In the genomic region with DNA sequence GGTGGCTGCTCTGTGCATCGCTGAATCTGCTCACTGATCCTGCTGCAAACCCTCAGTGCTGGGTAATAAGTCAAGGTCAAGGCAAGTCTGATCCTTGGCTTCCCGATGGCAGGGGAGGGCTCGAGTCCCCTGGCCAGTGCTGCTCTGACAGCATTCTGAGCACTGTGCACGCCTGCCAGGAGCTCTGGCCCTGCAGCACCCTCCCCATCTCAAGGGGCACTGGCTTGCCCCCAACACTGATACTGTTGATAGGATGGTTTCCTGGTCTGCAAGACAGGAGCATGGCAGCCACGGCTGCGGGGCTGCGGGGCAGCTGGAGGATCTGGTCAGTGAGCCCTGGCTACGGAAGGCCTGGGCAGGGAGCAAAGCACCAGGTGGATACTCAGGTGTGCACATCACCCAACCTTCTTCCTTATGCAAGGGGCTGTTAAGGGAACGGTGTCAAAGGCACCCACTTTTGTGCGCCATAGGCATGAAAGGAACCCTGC, we compare ENCODE assay signal across 2 cellular contexts.
TF ChIP-seq lines count a peak whose summit lies in the region.

No MANE protein-coding gene starts in this region.

TF ChIP-seq in GM23338, 12 proteins besides CTCF, POLR2A, EP300 and RAD21 (continued from another document and continues in another):
- TF ChIP-seq, protein P1, sequence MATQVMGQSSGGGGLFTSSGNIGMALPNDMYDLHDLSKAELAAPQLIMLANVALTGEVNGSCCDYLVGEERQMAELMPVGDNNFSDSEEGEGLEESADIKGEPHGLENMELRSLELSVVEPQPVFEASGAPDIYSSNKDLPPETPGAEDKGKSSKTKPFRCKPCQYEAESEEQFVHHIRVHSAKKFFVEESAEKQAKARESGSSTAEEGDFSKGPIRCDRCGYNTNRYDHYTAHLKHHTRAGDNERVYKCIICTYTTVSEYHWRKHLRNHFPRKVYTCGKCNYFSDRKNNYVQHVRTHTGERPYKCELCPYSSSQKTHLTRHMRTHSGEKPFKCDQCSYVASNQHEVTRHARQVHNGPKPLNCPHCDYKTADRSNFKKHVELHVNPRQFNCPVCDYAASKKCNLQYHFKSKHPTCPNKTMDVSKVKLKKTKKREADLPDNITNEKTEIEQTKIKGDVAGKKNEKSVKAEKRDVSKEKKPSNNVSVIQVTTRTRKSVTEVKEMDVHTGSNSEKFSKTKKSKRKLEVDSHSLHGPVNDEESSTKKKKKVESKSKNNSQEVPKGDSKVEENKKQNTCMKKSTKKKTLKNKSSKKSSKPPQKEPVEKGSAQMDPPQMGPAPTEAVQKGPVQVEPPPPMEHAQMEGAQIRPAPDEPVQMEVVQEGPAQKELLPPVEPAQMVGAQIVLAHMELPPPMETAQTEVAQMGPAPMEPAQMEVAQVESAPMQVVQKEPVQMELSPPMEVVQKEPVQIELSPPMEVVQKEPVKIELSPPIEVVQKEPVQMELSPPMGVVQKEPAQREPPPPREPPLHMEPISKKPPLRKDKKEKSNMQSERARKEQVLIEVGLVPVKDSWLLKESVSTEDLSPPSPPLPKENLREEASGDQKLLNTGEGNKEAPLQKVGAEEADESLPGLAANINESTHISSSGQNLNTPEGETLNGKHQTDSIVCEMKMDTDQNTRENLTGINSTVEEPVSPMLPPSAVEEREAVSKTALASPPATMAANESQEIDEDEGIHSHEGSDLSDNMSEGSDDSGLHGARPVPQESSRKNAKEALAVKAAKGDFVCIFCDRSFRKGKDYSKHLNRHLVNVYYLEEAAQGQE (IDR thresholded peaks at IDR 0.05; ENCODE audit: unreplicated experiment) = no peak
- TF ChIP-seq CREB1 (CRISPR knock-in tag; IDR thresholded peaks at IDR 0.05; ENCODE audit: low read depth) (no peak), EZH2phosphoT487 (IDR thresholded peaks at IDR 0.05; ENCODE audit: unreplicated experiment) (no peak), NANOG (IDR thresholded peaks at IDR 0.05; ENCODE audit: borderline replicate concordance) (no peak), ZNF114 (CRISPR knock-in tag; IDR thresholded peaks at IDR 0.05) (no peak), POLR2AphosphoS5 (IDR thresholded peaks at IDR 0.05; ENCODE audit: low read depth) (no peak), STAT1 (IDR thresholded peaks at IDR 0.05; ENCODE audit: unreplicated experiment) (no peak), ZNF331 (CRISPR knock-in tag; IDR thresholded peaks at IDR 0.05; ENCODE audit: low read depth) (no peak)
- TF ChIP-seq, protein P2, sequence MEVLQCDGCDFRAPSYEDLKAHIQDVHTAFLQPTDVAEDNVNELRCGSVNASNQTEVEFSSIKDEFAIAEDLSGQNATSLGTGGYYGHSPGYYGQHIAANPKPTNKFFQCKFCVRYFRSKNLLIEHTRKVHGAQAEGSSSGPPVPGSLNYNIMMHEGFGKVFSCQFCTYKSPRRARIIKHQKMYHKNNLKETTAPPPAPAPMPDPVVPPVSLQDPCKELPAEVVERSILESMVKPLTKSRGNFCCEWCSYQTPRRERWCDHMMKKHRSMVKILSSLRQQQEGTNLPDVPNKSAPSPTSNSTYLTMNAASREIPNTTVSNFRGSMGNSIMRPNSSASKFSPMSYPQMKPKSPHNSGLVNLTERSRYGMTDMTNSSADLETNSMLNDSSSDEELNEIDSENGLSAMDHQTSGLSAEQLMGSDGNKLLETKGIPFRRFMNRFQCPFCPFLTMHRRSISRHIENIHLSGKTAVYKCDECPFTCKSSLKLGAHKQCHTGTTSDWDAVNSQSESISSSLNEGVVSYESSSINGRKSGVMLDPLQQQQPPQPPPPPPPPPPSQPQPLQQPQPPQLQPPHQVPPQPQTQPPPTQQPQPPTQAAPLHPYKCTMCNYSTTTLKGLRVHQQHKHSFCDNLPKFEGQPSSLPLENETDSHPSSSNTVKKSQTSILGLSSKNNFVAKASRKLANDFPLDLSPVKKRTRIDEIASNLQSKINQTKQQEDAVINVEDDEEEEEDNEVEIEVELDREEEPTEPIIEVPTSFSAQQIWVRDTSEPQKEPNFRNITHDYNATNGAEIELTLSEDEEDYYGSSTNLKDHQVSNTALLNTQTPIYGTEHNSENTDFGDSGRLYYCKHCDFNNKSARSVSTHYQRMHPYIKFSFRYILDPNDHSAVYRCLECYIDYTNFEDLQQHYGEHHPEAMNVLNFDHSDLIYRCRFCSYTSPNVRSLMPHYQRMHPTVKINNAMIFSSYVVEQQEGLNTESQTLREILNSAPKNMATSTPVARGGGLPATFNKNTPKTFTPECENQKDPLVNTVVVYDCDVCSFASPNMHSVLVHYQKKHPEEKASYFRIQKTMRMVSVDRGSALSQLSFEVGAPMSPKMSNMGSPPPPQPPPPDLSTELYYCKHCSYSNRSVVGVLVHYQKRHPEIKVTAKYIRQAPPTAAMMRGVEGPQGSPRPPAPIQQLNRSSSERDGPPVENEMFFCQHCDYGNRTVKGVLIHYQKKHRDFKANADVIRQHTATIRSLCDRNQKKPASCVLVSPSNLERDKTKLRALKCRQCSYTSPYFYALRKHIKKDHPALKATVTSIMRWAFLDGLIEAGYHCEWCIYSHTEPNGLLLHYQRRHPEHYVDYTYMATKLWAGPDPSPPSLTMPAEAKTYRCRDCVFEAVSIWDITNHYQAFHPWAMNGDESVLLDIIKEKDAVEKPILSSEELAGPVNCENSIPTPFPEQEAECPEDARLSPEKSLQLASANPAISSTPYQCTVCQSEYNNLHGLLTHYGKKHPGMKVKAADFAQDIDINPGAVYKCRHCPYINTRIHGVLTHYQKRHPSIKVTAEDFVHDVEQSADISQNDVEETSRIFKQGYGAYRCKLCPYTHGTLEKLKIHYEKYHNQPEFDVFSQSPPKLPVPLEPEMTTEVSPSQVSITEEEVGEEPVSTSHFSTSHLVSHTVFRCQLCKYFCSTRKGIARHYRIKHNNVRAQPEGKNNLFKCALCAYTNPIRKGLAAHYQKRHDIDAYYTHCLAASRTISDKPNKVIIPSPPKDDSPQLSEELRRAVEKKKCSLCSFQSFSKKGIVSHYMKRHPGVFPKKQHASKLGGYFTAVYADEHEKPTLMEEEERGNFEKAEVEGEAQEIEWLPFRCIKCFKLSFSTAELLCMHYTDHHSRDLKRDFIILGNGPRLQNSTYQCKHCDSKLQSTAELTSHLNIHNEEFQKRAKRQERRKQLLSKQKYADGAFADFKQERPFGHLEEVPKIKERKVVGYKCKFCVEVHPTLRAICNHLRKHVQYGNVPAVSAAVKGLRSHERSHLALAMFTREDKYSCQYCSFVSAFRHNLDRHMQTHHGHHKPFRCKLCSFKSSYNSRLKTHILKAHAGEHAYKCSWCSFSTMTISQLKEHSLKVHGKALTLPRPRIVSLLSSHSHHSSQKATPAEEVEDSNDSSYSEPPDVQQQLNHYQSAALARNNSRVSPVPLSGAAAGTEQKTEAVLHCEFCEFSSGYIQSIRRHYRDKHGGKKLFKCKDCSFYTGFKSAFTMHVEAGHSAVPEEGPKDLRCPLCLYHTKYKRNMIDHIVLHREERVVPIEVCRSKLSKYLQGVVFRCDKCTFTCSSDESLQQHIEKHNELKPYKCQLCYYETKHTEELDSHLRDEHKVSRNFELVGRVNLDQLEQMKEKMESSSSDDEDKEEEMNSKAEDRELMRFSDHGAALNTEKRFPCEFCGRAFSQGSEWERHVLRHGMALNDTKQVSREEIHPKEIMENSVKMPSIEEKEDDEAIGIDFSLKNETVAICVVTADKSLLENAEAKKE (CRISPR knock-in tag; IDR thresholded peaks at IDR 0.05) = no peak
- TF ChIP-seq, protein P3, sequence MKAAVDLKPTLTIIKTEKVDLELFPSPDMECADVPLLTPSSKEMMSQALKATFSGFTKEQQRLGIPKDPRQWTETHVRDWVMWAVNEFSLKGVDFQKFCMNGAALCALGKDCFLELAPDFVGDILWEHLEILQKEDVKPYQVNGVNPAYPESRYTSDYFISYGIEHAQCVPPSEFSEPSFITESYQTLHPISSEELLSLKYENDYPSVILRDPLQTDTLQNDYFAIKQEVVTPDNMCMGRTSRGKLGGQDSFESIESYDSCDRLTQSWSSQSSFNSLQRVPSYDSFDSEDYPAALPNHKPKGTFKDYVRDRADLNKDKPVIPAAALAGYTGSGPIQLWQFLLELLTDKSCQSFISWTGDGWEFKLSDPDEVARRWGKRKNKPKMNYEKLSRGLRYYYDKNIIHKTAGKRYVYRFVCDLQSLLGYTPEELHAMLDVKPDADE (IDR thresholded peaks at IDR 0.05) = no peak

TF ChIP-seq in GM12878, 131 proteins besides CTCF, POLR2A, EP300 and RAD21 (continued from another document):
- TF ChIP-seq KAT2A (conservative IDR thresholded peaks at IDR 0.05; ENCODE audit: control insufficient read depth, low read depth, low read length) (no peak), KLF5 (IDR thresholded peaks at IDR 0.05; ENCODE audit: partially characterized antibody) (no peak), ZBED1 (IDR thresholded peaks at IDR 0.05; ENCODE audit: borderline replicate concordance) (no peak), POLR2AphosphoS2 (IDR thresholded peaks at IDR 0.05; ENCODE audit: low read depth, low read length) (no peak), SMC3 (IDR thresholded peaks at IDR 0.05; ENCODE audit: borderline replicate concordance, low read length) (no peak), NR2C2 (IDR thresholded peaks at IDR 0.05; ENCODE audit: borderline replicate concordance, control insufficient read depth, insufficient read length, low read depth) (no peak), TARDBP (IDR thresholded peaks at IDR 0.05; ENCODE audit: borderline replicate concordance) (no peak), FOS (IDR thresholded peaks at IDR 0.05; ENCODE audit: borderline replicate concordance, extremely low read depth, insufficient read length) (no peak), WRNIP1 (IDR thresholded peaks at IDR 0.05; ENCODE audit: borderline replicate concordance, low read depth, low read length) (no peak), EGR1 (IDR thresholded peaks at IDR 0.05; ENCODE audit: borderline replicate concordance in 1 of 2, low read depth in 2 of 2, low read length in 2 of 2) (no peak), POU2F2 (IDR thresholded peaks at IDR 0.05; ENCODE audit: borderline replicate concordance, low read depth, low read length) (no peak)
- TF ChIP-seq, protein P4, sequence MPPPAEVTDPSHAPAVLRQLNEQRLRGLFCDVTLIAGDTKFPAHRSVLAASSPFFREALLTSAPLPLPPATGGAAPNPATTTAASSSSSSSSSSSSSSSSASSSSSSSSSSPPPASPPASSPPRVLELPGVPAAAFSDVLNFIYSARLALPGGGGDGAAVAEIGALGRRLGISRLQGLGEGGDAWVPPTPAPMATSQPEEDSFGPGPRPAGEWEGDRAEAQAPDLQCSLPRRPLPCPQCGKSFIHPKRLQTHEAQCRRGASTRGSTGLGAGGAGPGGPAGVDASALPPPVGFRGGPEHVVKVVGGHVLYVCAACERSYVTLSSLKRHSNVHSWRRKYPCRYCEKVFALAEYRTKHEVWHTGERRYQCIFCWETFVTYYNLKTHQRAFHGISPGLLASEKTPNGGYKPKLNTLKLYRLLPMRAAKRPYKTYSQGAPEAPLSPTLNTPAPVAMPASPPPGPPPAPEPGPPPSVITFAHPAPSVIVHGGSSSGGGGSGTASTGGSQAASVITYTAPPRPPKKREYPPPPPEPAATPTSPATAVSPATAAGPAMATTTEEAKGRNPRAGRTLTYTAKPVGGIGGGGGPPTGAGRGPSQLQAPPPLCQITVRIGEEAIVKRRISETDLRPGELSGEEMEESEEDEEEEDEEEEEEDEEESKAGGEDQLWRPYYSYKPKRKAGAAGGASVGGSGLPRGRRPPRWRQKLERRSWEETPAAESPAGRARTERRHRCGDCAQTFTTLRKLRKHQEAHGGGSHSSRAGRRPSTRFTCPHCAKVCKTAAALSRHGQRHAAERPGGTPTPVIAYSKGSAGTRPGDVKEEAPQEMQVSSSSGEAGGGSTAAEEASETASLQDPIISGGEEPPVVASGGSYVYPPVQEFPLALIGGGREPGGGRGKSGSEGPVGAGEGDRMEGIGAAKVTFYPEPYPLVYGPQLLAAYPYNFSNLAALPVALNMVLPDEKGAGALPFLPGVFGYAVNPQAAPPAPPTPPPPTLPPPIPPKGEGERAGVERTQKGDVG (CRISPR knock-in tag; IDR thresholded peaks at IDR 0.05) = no peak
- TF ChIP-seq, protein P5, sequence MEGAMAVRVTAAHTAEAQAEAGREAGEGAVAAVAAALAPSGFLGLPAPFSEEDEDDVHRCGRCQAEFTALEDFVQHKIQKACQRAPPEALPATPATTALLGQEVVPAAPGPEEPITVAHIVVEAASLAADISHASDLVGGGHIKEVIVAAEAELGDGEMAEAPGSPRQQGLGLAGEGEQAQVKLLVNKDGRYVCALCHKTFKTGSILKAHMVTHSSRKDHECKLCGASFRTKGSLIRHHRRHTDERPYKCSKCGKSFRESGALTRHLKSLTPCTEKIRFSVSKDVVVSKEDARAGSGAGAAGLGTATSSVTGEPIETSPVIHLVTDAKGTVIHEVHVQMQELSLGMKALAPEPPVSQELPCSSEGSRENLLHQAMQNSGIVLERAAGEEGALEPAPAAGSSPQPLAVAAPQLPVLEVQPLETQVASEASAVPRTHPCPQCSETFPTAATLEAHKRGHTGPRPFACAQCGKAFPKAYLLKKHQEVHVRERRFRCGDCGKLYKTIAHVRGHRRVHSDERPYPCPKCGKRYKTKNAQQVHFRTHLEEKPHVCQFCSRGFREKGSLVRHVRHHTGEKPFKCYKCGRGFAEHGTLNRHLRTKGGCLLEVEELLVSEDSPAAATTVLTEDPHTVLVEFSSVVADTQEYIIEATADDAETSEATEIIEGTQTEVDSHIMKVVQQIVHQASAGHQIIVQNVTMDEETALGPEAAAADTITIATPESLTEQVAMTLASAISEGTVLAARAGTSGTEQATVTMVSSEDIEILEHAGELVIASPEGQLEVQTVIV (IDR thresholded peaks at IDR 0.05; ENCODE audit: borderline replicate concordance, partially characterized antibody) = no peak
- TF ChIP-seq, protein P6, sequence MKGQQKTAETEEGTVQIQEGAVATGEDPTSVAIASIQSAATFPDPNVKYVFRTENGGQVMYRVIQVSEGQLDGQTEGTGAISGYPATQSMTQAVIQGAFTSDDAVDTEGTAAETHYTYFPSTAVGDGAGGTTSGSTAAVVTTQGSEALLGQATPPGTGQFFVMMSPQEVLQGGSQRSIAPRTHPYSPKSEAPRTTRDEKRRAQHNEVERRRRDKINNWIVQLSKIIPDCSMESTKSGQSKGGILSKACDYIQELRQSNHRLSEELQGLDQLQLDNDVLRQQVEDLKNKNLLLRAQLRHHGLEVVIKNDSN (IDR thresholded peaks at IDR 0.05; ENCODE audit: borderline replicate concordance, extremely low read length, insufficient read depth, low read depth, low read length) = no peak
- TF ChIP-seq, protein P7, sequence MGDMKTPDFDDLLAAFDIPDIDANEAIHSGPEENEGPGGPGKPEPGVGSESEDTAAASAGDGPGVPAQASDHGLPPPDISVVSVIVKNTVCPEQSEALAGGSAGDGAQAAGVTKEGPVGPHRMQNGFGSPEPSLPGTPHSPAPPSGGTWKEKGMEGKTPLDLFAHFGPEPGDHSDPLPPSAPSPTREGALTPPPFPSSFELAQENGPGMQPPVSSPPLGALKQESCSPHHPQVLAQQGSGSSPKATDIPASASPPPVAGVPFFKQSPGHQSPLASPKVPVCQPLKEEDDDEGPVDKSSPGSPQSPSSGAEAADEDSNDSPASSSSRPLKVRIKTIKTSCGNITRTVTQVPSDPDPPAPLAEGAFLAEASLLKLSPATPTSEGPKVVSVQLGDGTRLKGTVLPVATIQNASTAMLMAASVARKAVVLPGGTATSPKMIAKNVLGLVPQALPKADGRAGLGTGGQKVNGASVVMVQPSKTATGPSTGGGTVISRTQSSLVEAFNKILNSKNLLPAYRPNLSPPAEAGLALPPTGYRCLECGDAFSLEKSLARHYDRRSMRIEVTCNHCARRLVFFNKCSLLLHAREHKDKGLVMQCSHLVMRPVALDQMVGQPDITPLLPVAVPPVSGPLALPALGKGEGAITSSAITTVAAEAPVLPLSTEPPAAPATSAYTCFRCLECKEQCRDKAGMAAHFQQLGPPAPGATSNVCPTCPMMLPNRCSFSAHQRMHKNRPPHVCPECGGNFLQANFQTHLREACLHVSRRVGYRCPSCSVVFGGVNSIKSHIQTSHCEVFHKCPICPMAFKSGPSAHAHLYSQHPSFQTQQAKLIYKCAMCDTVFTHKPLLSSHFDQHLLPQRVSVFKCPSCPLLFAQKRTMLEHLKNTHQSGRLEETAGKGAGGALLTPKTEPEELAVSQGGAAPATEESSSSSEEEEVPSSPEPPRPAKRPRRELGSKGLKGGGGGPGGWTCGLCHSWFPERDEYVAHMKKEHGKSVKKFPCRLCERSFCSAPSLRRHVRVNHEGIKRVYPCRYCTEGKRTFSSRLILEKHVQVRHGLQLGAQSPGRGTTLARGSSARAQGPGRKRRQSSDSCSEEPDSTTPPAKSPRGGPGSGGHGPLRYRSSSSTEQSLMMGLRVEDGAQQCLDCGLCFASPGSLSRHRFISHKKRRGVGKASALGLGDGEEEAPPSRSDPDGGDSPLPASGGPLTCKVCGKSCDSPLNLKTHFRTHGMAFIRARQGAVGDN (IDR thresholded peaks at IDR 0.05) = no peak
